Comparison of ENCODE assay signal across 8 cellular contexts in genomic region chr3:39148116-39149058, GRCh38. TPM values are rescaled to one million over a fixed set of nuclear protein-coding genes. Genes with fewer than 3 reads are reported as not detected.
DNase-seq lines count a peak whose midpoint lies in the region; ATAC-seq, FAIRE-seq and TF ChIP-seq lines count a peak whose summit lies in the region.

No MANE protein-coding gene starts in this region.

- POLR2A ChIA-PET in K562 (lab: Yijun Ruan, JAX): interaction anchor here (0.6 to 1.9 kb wide), 7 partner anchors 9 to 36 kb away, joined by 3 to 10 read pairs (median 4); no protein-coding TSS in a partner anchor

- CTCF ChIA-PET in K562 (lab: Yijun Ruan, JAX; ENCODE audit: low intra/inter-chr PET ratio): interaction anchor here (0.5 kb wide), 1 partner anchor 983 kb away, joined by 4 read pairs; the partner anchor contains the start of gene OXSR1

- peak overlapping the region; percentile 18 to 62; a peak in 3 of 4 replicates for H3K9ac ChIP-seq in K562 (ENCODE audit: insufficient read depth in 1 of 2, low read depth in 2 of 2, low read length in 2 of 2)

- DNase-seq in GM12864 (ENCODE audit: low read depth) (no peak), NCI-H524 treated with DMSO at 0.1 percent for 48 hours (lab: John Stamatoyannopoulos, UW) (peak; percentile 70), K562 (ENCODE audit: extremely low read depth in 1 of 4, low spot score in 3 of 4) (peak; percentile 42 to 58 (median 54)), medulla oblongata (ENCODE audit: extremely low spot score) (peak; percentile 50), aorta (no peak), NCI-H1436 (lab: John Stamatoyannopoulos, UW) (no peak)
- DNase-seq in effector CD4-positive, alpha-beta T cell: no peak

- H3K27me3 ChIP-seq in K562 (ENCODE audit: control insufficient read depth in 2 of 2, insufficient read depth in 2 of 2, low read length in 2 of 2) (no peaks in the 10 kb centered on the region; a peak in 1 of 5 replicates), aorta (ENCODE audit: control insufficient read depth in 1 of 2, insufficient read depth in 2 of 2, low read length in 1 of 2) (no peaks in the 10 kb centered on the region)

- no peak for TF ChIP-seq CTCF in GM12864 (IDR thresholded peaks at IDR 0.05; ENCODE audit: low read depth, low read length, missing control alignments)
- TF ChIP-seq CTCF in K562 (IDR thresholded peaks at IDR 0.05 in 2 of 3, conservative IDR thresholded peaks at IDR 0.05 in 1 of 3; ENCODE audit: insufficient read depth in 2 of 3, low read depth in 1 of 3, low read length in 3 of 3): no peak

- intact Hi-C loops in K562 (cut with micrococcal nuclease): loop anchor here (2.0 kb wide), 1 partner anchor 22 kb away; no protein-coding TSS in a partner anchor
- intact Hi-C loops in aorta (cut with DNase I): no loop called here

- H3K27ac ChIP-seq in K562 (ENCODE audit: extremely low read depth, low read depth, low read length) (peak overlapping the region; percentile 35), aorta (ENCODE audit: low read depth in 1 of 2, low read length in 2 of 2) (peak overlapping the region; percentile 23 to 71)

- H2AFZ ChIP-seq in K562 (ENCODE audit: low read depth, low read length): no peak overlapping the region; the same call in 1 of the 2 replicates

- in situ Hi-C loops in K562 (cut with MboI): no loop called here

- H3K9me3 ChIP-seq in K562 (replicated peaks; ENCODE audit: control insufficient read depth, insufficient read depth, low read depth, low read length) (no peaks in the 10 kb centered on the region), aorta (ENCODE audit: control insufficient read depth, low read length) (no peaks in the 10 kb centered on the region)

- WGBS in K562 (ENCODE audit: insufficient coverage, low coverage, missing lambda C conversion rate): 34% methylated on average over 12 of the region's 14 CpGs
- 24 to 29% methylated on average over 14 of the region's 14 CpGs for WGBS in aorta, 2 donors

- H3K9me1 ChIP-seq in K562 (ENCODE audit: control insufficient read depth, insufficient read depth, low read length): peaks cover 35% of the 10 kb centered on the region

- peak overlapping the region; percentile 69 for H3K4me2 ChIP-seq in K562 (ENCODE audit: insufficient read depth, low read length)

- no TSS peak for BruUV-seq in K562 (replicated peaks; lab: Mats Ljungman, UMichigan)

- ATAC-seq in GM21529 (IDR thresholded peaks at IDR 0.05; ENCODE audit: unreplicated experiment) (peak; percentile 15), K562 (no peak), aorta (ENCODE audit: low FRiP score) (no peak)

- TF ChIP-seq EP300 in K562 (IDR thresholded peaks at IDR 0.05; ENCODE audit: low read length): 0 out of 2 replicates have a peak, but pooled peaks have one; percentile 8

- H4K20me1 ChIP-seq in K562 (replicated peaks; ENCODE audit: control insufficient read depth, insufficient read depth, low read length): peaks cover 66% of the 10 kb centered on the region

- H3K79me2 ChIP-seq in K562 (ENCODE audit: control insufficient read depth, insufficient read depth, low read length): peaks cover 75% of the 10 kb centered on the region

- no peak for TF ChIP-seq POLR2A in K562 (conservative IDR thresholded peaks at IDR 0.05)

- no peak for TF ChIP-seq RAD21 in K562 (CRISPR knock-in tag; conservative IDR thresholded peaks at IDR 0.05 in 1 of 2, IDR thresholded peaks at IDR 0.05 in 1 of 2)

- H3K4me3 ChIP-seq in GM12864 (ENCODE audit: low read depth, low read length) (peak overlapping the region; percentile 60), K562 (peak overlapping the region; percentile 5; the same call in 1 of the 2 replicates), aorta (ENCODE audit: low read length in 2 of 2) (no peak overlapping the region)

- peaks cover 59 to 67% of the 10 kb centered on the region in 2 experiments for H3K4me1 ChIP-seq in K562 (replicated peaks in 1 of 2; ENCODE audit: control insufficient read depth in 2 of 2, insufficient read depth in 2 of 2, low read length in 2 of 2)
- peaks cover 10% of the 10 kb centered on the region in 2 donors for H3K4me1 ChIP-seq in aorta (ENCODE audit: control insufficient read depth in 1 of 2, insufficient read depth in 2 of 2, low read length in 2 of 2)

- peaks cover 64% of the 10 kb centered on the region for H3K36me3 ChIP-seq in K562 (ENCODE audit: control insufficient read depth, insufficient read depth, low read length)
- H3K36me3 ChIP-seq in aorta (ENCODE audit: control insufficient read depth in 1 of 2, insufficient read depth in 2 of 2, low read length in 1 of 2): peaks cover 0 to 5% of the 10 kb centered on the region in 2 donors

- peak; percentile 42 for FAIRE-seq in K562 (lab: Jason Lieb, UNC)

RNA-seq across cellular contexts. Expression of gene CSRNP1, which starts 5.0 kb away (rescaled TPM):
- 18.4 and 48.8 TPM in 2 replicates for total RNA-seq in K562 (2011; cell fraction: chromatin; rRNA removed; ENCODE audit: low replicate concordance)
- 34.9 and 41.4 TPM in 2 replicates for total RNA-seq in K562 (2011; cell fraction: nucleolus; rRNA removed)
- 17.7 and 23.9 TPM in 2 replicates for total RNA-seq in K562 (2011; cell fraction: nucleoplasm; rRNA removed)
- total RNA-seq in K562 (2014; rRNA removed) (16.8 and 23.2 TPM in 2 replicates), K562 (2014; rRNA removed; fragmentation: Illumina TruSeq; extraction: Trizol) (5.6 and 7.9 TPM in 2 replicates), K562 (2015; rRNA removed; fragmentation: Illumina TruSeq; extraction: Trizol) (9.2 and 9.8 TPM in 2 replicates), K562 (2021) (18.1 and 18.9 TPM in 2 replicates), aorta (100 to 1,000 TPM in 1 of 2 donors, 10 to 100 TPM in 1; 41.9 to 117 TPM)
- polyA plus RNA-seq in K562 (2011; rRNA removed) (14.2 and 14.5 TPM in 2 replicates), K562 (2014; fragmentation: Illumina TruSeq; extraction: Trizol) (12.7 and 13.3 TPM in 2 replicates), K562 (2014; fragmentation: Nextera tagmentation; extraction: Ambion mirVana) (under 1 TPM; 0.72 to 0.89 TPM), K562 (2014; rRNA removed) (10.9 and 11.4 TPM in 2 replicates), aorta (10 to 100 TPM; 15.8 to 27.3 TPM)
- 16.4 and 30.7 TPM in 2 replicates for polyA plus RNA-seq in K562 (2011; cell fraction: cytosol; rRNA removed)
- 25.6 and 46.6 TPM in 2 replicates for polyA plus RNA-seq in K562 (2011; cell fraction: nucleus; rRNA removed)
- polyA plus RNA-seq in K562 (2012): 16.6 and 24.6 TPM in 2 replicates
- 14.7 and 23.4 TPM in 2 replicates for polyA minus RNA-seq in K562 (2011; rRNA and poly(A)+ RNA removed)
- 13.8 and 19.9 TPM in 2 replicates for polyA minus RNA-seq in K562 (2011; cell fraction: cytosol; rRNA and poly(A)+ RNA removed)
- 21.9 and 22.3 TPM in 2 replicates for polyA minus RNA-seq in K562 (2011; cell fraction: nucleus; rRNA and poly(A)+ RNA removed)

RNA-seq across cellular contexts. Expression of gene TTC21A, which starts 40.9 kb away (rescaled TPM):
- total RNA-seq in K562 (2011; cell fraction: chromatin; rRNA removed; ENCODE audit: low replicate concordance): 7.6 and 12.4 TPM in 2 replicates
- 5.8 and 6.7 TPM in 2 replicates for total RNA-seq in K562 (2011; cell fraction: nucleolus; rRNA removed)
- 5.1 and 8.2 TPM in 2 replicates for total RNA-seq in K562 (2011; cell fraction: nucleoplasm; rRNA removed)
- total RNA-seq in K562 (2014; rRNA removed) (0.36 and 0.37 TPM in 2 replicates), K562 (2014; rRNA removed; fragmentation: Illumina TruSeq; extraction: Trizol) (0.32 and 0.47 TPM in 2 replicates), K562 (2015; rRNA removed; fragmentation: Illumina TruSeq; extraction: Trizol) (0.83 and 1.2 TPM in 2 replicates), K562 (2021) (1.4 and 1.7 TPM in 2 replicates), aorta (10 to 100 TPM in 1 of 2 donors, 1 to 10 TPM in 1; 3.6 to 11.6 TPM)
- polyA plus RNA-seq in K562 (2011; rRNA removed) (0.84 and 1.1 TPM in 2 replicates), K562 (2014; fragmentation: Illumina TruSeq; extraction: Trizol) (0.70 and 0.94 TPM in 2 replicates), K562 (2014; fragmentation: Nextera tagmentation; extraction: Ambion mirVana) (under 1 TPM; 0.22 to 0.35 TPM), K562 (2014; rRNA removed) (0.93 and 1.4 TPM in 2 replicates), aorta (10 to 100 TPM in 1 of 2 donors, 1 to 10 TPM in 1; 1.8 to 15.0 TPM)
- 0.66 and 1.1 TPM in 2 replicates for polyA plus RNA-seq in K562 (2011; cell fraction: cytosol; rRNA removed)
- 5.1 and 6.7 TPM in 2 replicates for polyA plus RNA-seq in K562 (2011; cell fraction: nucleus; rRNA removed)
- 1.3 and 2.7 TPM in 2 replicates for polyA plus RNA-seq in K562 (2012)
- polyA minus RNA-seq in K562 (2011; rRNA and poly(A)+ RNA removed): 1.3 and 2.1 TPM in 2 replicates
- 0.67 TPM in 1 of 2 replicates, not detected in the other for polyA minus RNA-seq in K562 (2011; cell fraction: cytosol; rRNA and poly(A)+ RNA removed)
- polyA minus RNA-seq in K562 (2011; cell fraction: nucleus; rRNA and poly(A)+ RNA removed): 3.5 and 4.1 TPM in 2 replicates

RNA-seq across cellular contexts. Expression of gene GORASP1, which starts 41.0 kb away (rescaled TPM):
- total RNA-seq in K562 (2011; cell fraction: chromatin; rRNA removed; ENCODE audit: low replicate concordance): 170 and 347 TPM in 2 replicates
- total RNA-seq in K562 (2011; cell fraction: nucleolus; rRNA removed): 220 and 236 TPM in 2 replicates
- 186 and 187 TPM in 2 replicates for total RNA-seq in K562 (2011; cell fraction: nucleoplasm; rRNA removed)
- 67.6 and 83.5 TPM in 2 replicates for total RNA-seq in K562 (2014; rRNA removed)
- 39.7 and 46.8 TPM in 2 replicates for total RNA-seq in K562 (2014; rRNA removed; fragmentation: Illumina TruSeq; extraction: Trizol)
- total RNA-seq in K562 (2015; rRNA removed; fragmentation: Illumina TruSeq; extraction: Trizol): 65.3 and 67.6 TPM in 2 replicates
- 80.7 and 81.2 TPM in 2 replicates for total RNA-seq in K562 (2021)
- 87.9 and 116 TPM in 2 replicates for polyA plus RNA-seq in K562 (2011; rRNA removed)
- polyA plus RNA-seq in K562 (2011; cell fraction: cytosol; rRNA removed): 88.5 and 108 TPM in 2 replicates
- polyA plus RNA-seq in K562 (2011; cell fraction: nucleus; rRNA removed): 454 and 537 TPM in 2 replicates
- 72.8 and 104 TPM in 2 replicates for polyA plus RNA-seq in K562 (2012)
- 71.3 and 81.3 TPM in 2 replicates for polyA plus RNA-seq in K562 (2014; fragmentation: Illumina TruSeq; extraction: Trizol)
- polyA plus RNA-seq in K562 (2014; fragmentation: Nextera tagmentation; extraction: Ambion mirVana): 10 to 100 TPM in 1 of 2 experiments, 1 to 10 TPM in 1; 8.4 to 14.0 TPM
- 75.3 and 82.3 TPM in 2 replicates for polyA plus RNA-seq in K562 (2014; rRNA removed)
- 48.5 and 49.2 TPM in 2 replicates for polyA minus RNA-seq in K562 (2011; rRNA and poly(A)+ RNA removed)
- 42.4 and 49.5 TPM in 2 replicates for polyA minus RNA-seq in K562 (2011; cell fraction: cytosol; rRNA and poly(A)+ RNA removed)
- 120 and 149 TPM in 2 replicates for polyA minus RNA-seq in K562 (2011; cell fraction: nucleus; rRNA and poly(A)+ RNA removed)
- total RNA-seq in aorta: 10 to 100 TPM; 52.3 to 62.2 TPM
- 10 to 100 TPM; 14.7 to 66.3 TPM for polyA plus RNA-seq in aorta

RNA-seq across cellular contexts. Expression of gene XIRP1, which starts 44.0 kb away (rescaled TPM):
- 0.33 and 1.4 TPM in 2 replicates for total RNA-seq in K562 (2011; cell fraction: chromatin; rRNA removed; ENCODE audit: low replicate concordance)
- 0.53 and 1.0 TPM in 2 replicates for total RNA-seq in K562 (2011; cell fraction: nucleolus; rRNA removed)
- 0.51 and 0.53 TPM in 2 replicates for total RNA-seq in K562 (2011; cell fraction: nucleoplasm; rRNA removed)
- 0.04 and 0.27 TPM in 2 replicates for total RNA-seq in K562 (2014; rRNA removed)
- 0.04 TPM in 1 of 2 replicates, not detected in the other for total RNA-seq in K562 (2014; rRNA removed; fragmentation: Illumina TruSeq; extraction: Trizol)
- 0.04 TPM in 1 of 2 replicates, not detected in the other for total RNA-seq in K562 (2015; rRNA removed; fragmentation: Illumina TruSeq; extraction: Trizol)
- total RNA-seq in K562 (2021): 0.04 and 0.09 TPM in 2 replicates
- polyA plus RNA-seq in K562 (2011; rRNA removed): 0.04 and 0.11 TPM in 2 replicates
- 0.04 and 0.13 TPM in 2 replicates for polyA plus RNA-seq in K562 (2011; cell fraction: cytosol; rRNA removed)
- 0.34 and 0.57 TPM in 2 replicates for polyA plus RNA-seq in K562 (2011; cell fraction: nucleus; rRNA removed)
- polyA plus RNA-seq in K562 (2012): 0.15 and 0.17 TPM in 2 replicates
- polyA plus RNA-seq in K562 (2014; fragmentation: Illumina TruSeq; extraction: Trizol): 0.03 and 0.04 TPM in 2 replicates
- polyA plus RNA-seq in K562 (2014; fragmentation: Nextera tagmentation; extraction: Ambion mirVana): not detected
- 0.04 and 0.07 TPM in 2 replicates for polyA plus RNA-seq in K562 (2014; rRNA removed)
- polyA minus RNA-seq in K562 (2011; rRNA and poly(A)+ RNA removed): 0.12 and 0.14 TPM in 2 replicates
- polyA minus RNA-seq in K562 (2011; cell fraction: cytosol; rRNA and poly(A)+ RNA removed): 0.38 TPM in 1 of 2 replicates, not detected in the other
- polyA minus RNA-seq in K562 (2011; cell fraction: nucleus; rRNA and poly(A)+ RNA removed): 0.22 and 0.27 TPM in 2 replicates
- under 1 TPM in 1 of 2 donors, not detected in 1; 0.19 TPM for total RNA-seq in aorta
- under 1 TPM; 0.13 to 0.75 TPM for polyA plus RNA-seq in aorta

Comparison
In these comparisons a context has a peak if more than half of its experiments do, and no peak if none do; other contexts are left out.
1. DNase-seq: peak in NCI-H524 treated with DMSO at 0.1 percent for 48 hours (single experiment), K562 (4 of 4) and medulla oblongata (single experiment); none in GM12864 (single experiment), aorta (0 of 2), NCI-H1436 (single experiment) and effector CD4-positive, alpha-beta T cell (single experiment).
2. H3K4me3 ChIP-seq: peak in GM12864 (single experiment) and K562 (single experiment); none in aorta (0 of 2).